In genomic region chr2:236661064-236661761, GRCh38 we compare ENCODE assay signal across 11 cellular contexts.
A peak's percentile ranks its signal among the peaks of the same experiment; 100 is the strongest.
DNase-seq lines count a peak whose midpoint lies in the region; ATAC-seq, FAIRE-seq and TF ChIP-seq lines count a peak whose summit lies in the region.
"Had no signal": no experiment of that assay in that cellular context is flagged by ENCODE, and none has a peak within 500 bp of the region (broad histone marks: within the 10 kb centered on the region; RNA-seq: fewer than 3 reads in every experiment).

No MANE protein-coding gene starts in this region.

- H3K9me3 ChIP-seq in hepatocyte (ENCODE audit: low read depth) (no peaks in the 10 kb centered on the region), skeletal muscle tissue (ENCODE audit: control insufficient read depth in 3 of 3, low read length in 3 of 3) (no peaks in the 10 kb centered on the region)
- H3K9me3 ChIP-seq: prostate gland had no signal

- DNase-seq in H7: peak; percentile 68
- DNase-seq in astrocyte of the hippocampus (ENCODE audit: low read depth, low spot score): peak; percentile 81
- peak; percentile 58 for DNase-seq in hepatocyte (ENCODE audit: low spot score)
- DNase-seq in GM12892 (ENCODE audit: insufficient read length): no peak
- DNase-seq in caudate nucleus (lab: John Stamatoyannopoulos, UW): no peak
- DNase-seq: NCI-H2081 had no signal

- ATAC-seq in HG02798 (IDR thresholded peaks at IDR 0.05; ENCODE audit: poor library complexity, unreplicated experiment): no peak
- no peak for ATAC-seq in GM21526 (IDR thresholded peaks at IDR 0.05; ENCODE audit: low FRiP score, unreplicated experiment)
- ATAC-seq: esophagus mucosa had no signal

- H4K20me1 ChIP-seq in hepatocyte (ENCODE audit: insufficient read depth, poor library complexity, severe bottlenecking): no peaks in the 10 kb centered on the region

- peak overlapping the region; percentile 18 for H3K4me2 ChIP-seq in hepatocyte

- peak overlapping the region; percentile 73 for H3K27ac ChIP-seq in hepatocyte
- H3K27ac ChIP-seq in skeletal muscle tissue (ENCODE audit: low read depth, low read length): peak overlapping the region; percentile 79
- H3K27ac ChIP-seq in caudate nucleus (ENCODE audit: low read depth, low read length): no peak overlapping the region

- H3K27me3 ChIP-seq in H7 (ENCODE audit: control insufficient read depth, insufficient read depth, low read length) (no peaks in the 10 kb centered on the region), hepatocyte (no peaks in the 10 kb centered on the region), skeletal muscle tissue (ENCODE audit: control insufficient read depth in 3 of 3, insufficient read depth in 3 of 3, low read length in 3 of 3) (peaks cover 0 to 5% (median 0%) of the 10 kb centered on the region in 3 donors)

- TF ChIP-seq CTCF in hepatocyte (IDR thresholded peaks at IDR 0.05; ENCODE audit: poor library complexity): no peak

- H3K9me2 ChIP-seq in hepatocyte (replicated peaks; ENCODE audit: insufficient read depth): no peaks in the 10 kb centered on the region

- H3K79me2 ChIP-seq in hepatocyte: no peaks in the 10 kb centered on the region

- no peak overlapping the region for H3K4me3 ChIP-seq in H7 (ENCODE audit: insufficient read depth, low read depth, low read length)
- H3K4me3 ChIP-seq in hepatocyte: no peak overlapping the region
- peak overlapping the region in 1 of 3 donors; percentile 0 for H3K4me3 ChIP-seq in skeletal muscle tissue (ENCODE audit: low read length in 3 of 3)
- H3K4me3 ChIP-seq: prostate gland had no signal

- H3K36me3 ChIP-seq in H7 (replicated peaks; ENCODE audit: control insufficient read depth, insufficient read depth, low read length) (no peaks in the 10 kb centered on the region), hepatocyte (replicated peaks; ENCODE audit: insufficient read depth, low read depth) (no peaks in the 10 kb centered on the region), skeletal muscle tissue (ENCODE audit: control insufficient read depth in 3 of 3, insufficient read depth in 3 of 3, low read length in 3 of 3) (no peaks in the 10 kb centered on the region)
- H3K36me3 ChIP-seq: prostate gland had no signal

- H2AFZ ChIP-seq in hepatocyte: no peak overlapping the region

- TF ChIP-seq POLR2A in GM12892 (IDR thresholded peaks at IDR 0.05; ENCODE audit: low read depth, low read length): no peak

- peak overlapping the region in 1 of 3 donors; percentile 3 for H3K9ac ChIP-seq in skeletal muscle tissue (ENCODE audit: low read depth in 1 of 3, low read length in 3 of 3)

- H3K4me1 ChIP-seq in hepatocyte (ENCODE audit: insufficient read depth) (peaks cover 39% of the 10 kb centered on the region), skeletal muscle tissue (ENCODE audit: control insufficient read depth in 3 of 3, insufficient read depth in 3 of 3, low read length in 3 of 3) (peaks cover 20 to 21% (median 20%) of the 10 kb centered on the region in 3 donors)
- H3K4me1 ChIP-seq: prostate gland had no signal

- no peak for FAIRE-seq in GM12892 (lab: Jason Lieb, UNC)

- 33% methylated on average over 4 of the region's 4 CpGs for WGBS in hepatocyte (ENCODE audit: low lambda C conversion rate, missing lambda C conversion rate)

Comparison
In these comparisons a context has a peak if more than half of its experiments do, and no peak if none do; other contexts are left out.
1. DNase-seq: peak in H7 (single experiment), astrocyte of the hippocampus (single experiment) and hepatocyte (single experiment); none in GM12892 (single experiment) and caudate nucleus (0 of 61).